In the genomic region with DNA sequence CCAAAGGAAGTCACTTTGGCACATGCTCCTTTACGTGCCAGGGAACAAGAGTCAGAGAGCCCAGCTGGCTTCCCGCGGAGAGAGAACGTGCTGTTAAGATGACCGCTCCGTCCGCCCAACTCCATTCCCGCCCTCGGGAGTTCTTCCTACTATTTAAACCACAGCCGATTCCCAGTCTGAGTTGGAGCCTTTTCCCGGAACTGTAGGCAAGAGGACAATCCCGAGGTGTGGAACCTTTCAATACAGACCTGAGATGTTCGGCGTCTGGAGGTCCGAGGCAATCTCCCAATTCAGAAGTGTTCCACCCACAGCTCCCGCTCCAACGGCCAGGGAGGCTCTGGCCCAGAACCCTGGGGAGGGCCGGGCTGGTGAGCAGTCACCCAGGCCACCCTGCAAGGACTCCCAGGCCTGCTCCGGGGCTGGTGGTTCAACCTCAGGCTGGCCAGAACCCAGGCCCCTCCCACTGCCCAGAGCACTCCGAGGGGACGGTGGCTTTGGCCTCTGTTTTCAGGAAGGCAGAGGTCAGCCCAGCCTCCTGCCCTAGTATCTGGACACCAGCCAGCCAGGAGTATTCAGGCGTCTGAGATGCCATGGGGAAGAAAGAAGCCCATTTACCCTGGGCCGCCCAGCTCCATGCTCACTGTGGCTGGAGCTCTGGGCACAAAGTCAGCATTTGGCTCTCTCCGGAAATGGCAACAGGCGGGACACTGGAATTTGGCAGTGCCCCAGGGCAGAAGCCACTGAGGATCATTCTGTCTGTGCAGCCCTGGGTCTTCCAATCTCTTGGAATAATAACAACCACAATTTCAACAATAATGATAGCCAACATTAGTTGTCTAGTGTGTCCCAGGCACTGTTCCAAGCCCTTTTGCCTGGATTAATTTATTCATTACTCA, we compare ENCODE assay signal across 10 cellular contexts. TPM values are rescaled to one million over a fixed set of nuclear protein-coding genes. Genes with fewer than 3 reads are reported as not detected.
DNase-seq lines count a peak whose midpoint lies in the region; ATAC-seq and TF ChIP-seq lines count a peak whose summit lies in the region.
"Had no signal": no experiment of that assay in that cellular context is flagged by ENCODE, and none has a peak within 500 bp of the region (broad histone marks: within the 10 kb centered on the region; RNA-seq: fewer than 3 reads in every experiment).

No MANE protein-coding gene starts in this region.

- H3K79me2 ChIP-seq in Karpas-422 (ENCODE audit: low read length) = no peaks in the 10 kb centered on the region

- H3K4me2 ChIP-seq in Karpas-422 (ENCODE audit: low read depth, low read length, poor library complexity, severe bottlenecking) = no peak overlapping the region

- no peak for TF ChIP-seq CTCF in HFFc6 (IDR thresholded peaks at IDR 0.05)

- DNase-seq in HFFc6 (peak; percentile 18), cerebellum (ENCODE audit: low spot score) (peak; percentile 41), left lobe of liver (ENCODE audit: low spot score) (peak; percentile 97), Karpas-422 (no peak)
- DNase-seq in stimulated activated naive CD4-positive, alpha-beta T cell (lab: John Stamatoyannopoulos, UW) = no peak
- no peak for DNase-seq in stimulated activated CD4-positive, alpha-beta T cell treated with anti-CD3 and anti-CD28 coated beads, Interleukin-12 subunit alpha, Interleukin-12 subunit beta, amount 100 ng/mL, for 4 hours
- DNase-seq: MV-4-11, T-helper 17 cell had no signal

- H3K4me3 ChIP-seq in subcutaneous abdominal adipose tissue (ENCODE audit: low read depth in 1 of 5, low read length in 5 of 5) (peak overlapping the region; percentile 48 to 68 (median 56)), Karpas-422 (ENCODE audit: low read length) (no peak overlapping the region)

- H3K9me3 Mint-ChIP-seq in HFFc6 = peaks cover 10% of the 10 kb centered on the region

- no peaks in the 10 kb centered on the region for H3K9me2 ChIP-seq in Karpas-422 (replicated peaks; ENCODE audit: insufficient read depth, low read length)

- no peaks in the 10 kb centered on the region for H3K36me3 ChIP-seq in subcutaneous abdominal adipose tissue (ENCODE audit: control insufficient read depth in 5 of 5, insufficient read depth in 5 of 5, low read length in 5 of 5)
- H3K36me3 ChIP-seq in Karpas-422 (ENCODE audit: insufficient read depth, low read length) = no peaks in the 10 kb centered on the region

- H3K27ac ChIP-seq in subcutaneous abdominal adipose tissue (ENCODE audit: low read depth, low read length) = peak overlapping the region; percentile 97
- H3K27ac ChIP-seq in Karpas-422 (ENCODE audit: low read length) = no peak overlapping the region

- peaks cover 18% of the 10 kb centered on the region for H3K4me1 Mint-ChIP-seq in HFFc6 (ENCODE audit: low read depth)
- H3K4me1 Mint-ChIP-seq: T-helper 17 cell had no signal

- H3K9me3 ChIP-seq in subcutaneous abdominal adipose tissue (ENCODE audit: control insufficient read depth in 5 of 5, low read length in 5 of 5) (peaks cover 0 to 2% (median 0%) of the 10 kb centered on the region in 5 donors), Karpas-422 (ENCODE audit: low read length) (no peaks in the 10 kb centered on the region)

- H3K36me3 Mint-ChIP-seq in HFFc6 (ENCODE audit: low read depth) = peaks cover 33% of the 10 kb centered on the region

- H3K27me3 Mint-ChIP-seq in HFFc6 (ENCODE audit: insufficient read depth) = peaks cover 2% of the 10 kb centered on the region

- H3K27me3 ChIP-seq in subcutaneous abdominal adipose tissue (ENCODE audit: control insufficient read depth in 5 of 5, insufficient read depth in 4 of 5, low read length in 5 of 5) = no peaks in the 10 kb centered on the region
- H3K27me3 ChIP-seq in Karpas-422 (ENCODE audit: low read length) = peaks cover 2% of the 10 kb centered on the region; the same call in 1 of the 2 replicates

- peak overlapping the region; percentile 83 for H3K4me3 Mint-ChIP-seq in HFFc6
- H3K4me3 Mint-ChIP-seq: T-helper 17 cell had no signal

- peak overlapping the region; percentile 47 to 75 (median 68) for H3K9ac ChIP-seq in subcutaneous abdominal adipose tissue (ENCODE audit: low read length in 5 of 5)
- H3K9ac ChIP-seq in Karpas-422 (ENCODE audit: low read length) = no peak overlapping the region

- H3K4me1 ChIP-seq in subcutaneous abdominal adipose tissue (ENCODE audit: control insufficient read depth in 5 of 5, insufficient read depth in 5 of 5, low read length in 5 of 5) = peaks cover 4 to 62% (median 47%) of the 10 kb centered on the region in 5 donors
- H3K4me1 ChIP-seq in Karpas-422 (ENCODE audit: low read length) = no peaks in the 10 kb centered on the region

- H4K20me1 ChIP-seq in Karpas-422 (ENCODE audit: insufficient read depth, low read depth, low read length) = no peaks in the 10 kb centered on the region

- ATAC-seq in left lobe of liver = peak; percentile 93
- no peak for ATAC-seq in GM21619 (IDR thresholded peaks at IDR 0.05; ENCODE audit: unreplicated experiment)
- ATAC-seq: T-helper 17 cell had no signal

- H3K27ac Mint-ChIP-seq in HFFc6 = peak overlapping the region; percentile 90
- H3K27ac Mint-ChIP-seq: T-helper 17 cell had no signal

- H2AFZ ChIP-seq in Karpas-422 (ENCODE audit: low read length) = no peak overlapping the region

RNA-seq across cellular contexts. Expression of a gene that starts 21.4 kb away (rescaled TPM):
- 10 to 100 TPM; 14.3 to 35.7 (median 29.7) TPM for total RNA-seq in HFFc6 (2021; fragmentation: NEBNext Ultra II Directional; extraction: Animal tissue kit (Norgen Biotek cat#: 25700))
- total RNA-seq in cerebellum (8.4 TPM), left lobe of liver (86.6 TPM)
- total RNA-seq in Karpas-422 (2014; rRNA removed; shearing (Covaris generic); ENCODE audit: low replicate concordance) = not detected in 2 replicates
- total RNA-seq: T-helper 17 cell had no signal

Comparison
In these comparisons a context has a peak if more than half of its experiments do, and no peak if none do; other contexts are left out.
1. DNase-seq: peak in HFFc6 (single experiment), cerebellum (single experiment) and left lobe of liver (single experiment); none in stimulated activated naive CD4-positive, alpha-beta T cell (0 of 6), stimulated activated CD4-positive, alpha-beta T cell treated with anti-CD3 and anti-CD28 coated beads, Interleukin-12 subunit alpha, Interleukin-12 subunit beta, amount 100 ng/mL, for 4 hours (single experiment) and Karpas-422 (single experiment).